15 cellular contexts compared by ENCODE assay signal in genomic region chr1:211247921-211248320, GRCh38. TPM values are rescaled to one million over a fixed set of nuclear protein-coding genes. Genes with fewer than 3 reads are reported as not detected.
DNase-seq lines count a peak whose midpoint lies in the region; ATAC-seq and TF ChIP-seq lines count a peak whose summit lies in the region.
"Had no signal": no experiment of that assay in that cellular context is flagged by ENCODE, and none has a peak within 500 bp of the region (broad histone marks: within the 10 kb centered on the region; RNA-seq: fewer than 3 reads in every experiment).

No MANE protein-coding gene starts in this region.

- no peaks in the 10 kb centered on the region for H3K36me3 ChIP-seq in HEK293 (ENCODE audit: control insufficient read depth in 2 of 2, insufficient read depth in 1 of 2, low read length in 2 of 2)
- no peaks in the 10 kb centered on the region for H3K36me3 ChIP-seq in endodermal cell (ENCODE audit: control insufficient read depth, insufficient read depth, low read length)
- H3K36me3 ChIP-seq in neuronal stem cell (replicated peaks in 1 of 2; ENCODE audit: control insufficient read depth in 2 of 2, insufficient read depth in 2 of 2, low read length in 2 of 2), result no peaks in the 10 kb centered on the region
- H3K36me3 ChIP-seq: right atrium auricular region, vagina had no signal

- no peak overlapping the region for H3K4me2 ChIP-seq in neuronal stem cell (ENCODE audit: insufficient read depth, low read length, poor library complexity, severe bottlenecking)

- no peak overlapping the region for H2BK5ac ChIP-seq in neuronal stem cell (ENCODE audit: low read length)

- H3K23ac ChIP-seq in neuronal stem cell (ENCODE audit: low read depth, low read length, poor library complexity), result no peak overlapping the region

- no peak overlapping the region for H3K9ac ChIP-seq in endodermal cell (ENCODE audit: extremely low read depth, low read length, poor library complexity, severe bottlenecking)
- H3K9ac ChIP-seq in neuronal stem cell (ENCODE audit: low read depth, low read length, poor library complexity), result no peak overlapping the region

- no peak overlapping the region for H3K4ac ChIP-seq in neuronal stem cell (ENCODE audit: low read length)

- H4K91ac ChIP-seq in neuronal stem cell (ENCODE audit: low read depth, low read length, poor library complexity), result no peak overlapping the region

- H3K9me3 ChIP-seq in HEK293 (ENCODE audit: control insufficient read depth, insufficient read depth, low read depth, low read length), result no peaks in the 10 kb centered on the region
- H3K9me3 ChIP-seq in endodermal cell (ENCODE audit: control insufficient read depth, low read length), result peaks cover 13% of the 10 kb centered on the region
- no peaks in the 10 kb centered on the region for H3K9me3 ChIP-seq in neuronal stem cell (replicated peaks in 1 of 2; ENCODE audit: control insufficient read depth in 2 of 2, insufficient read depth in 1 of 2, low read depth in 1 of 2, low read length in 2 of 2)
- H3K9me3 ChIP-seq: right atrium auricular region, vagina had no signal

- H2BK12ac ChIP-seq in neuronal stem cell (ENCODE audit: low read length), result no peak overlapping the region

- peaks cover 11% of the 10 kb centered on the region for H3K9me3 Mint-ChIP-seq in endodermal cell
- H3K9me3 Mint-ChIP-seq: activated naive CD8-positive, alpha-beta T cell treated with anti-CD3 and anti-CD28 coated beads for 36 hours; stimulated activated effector memory CD8-positive, alpha-beta T cell treated with anti-CD3 and anti-CD28 coated beads, Interleukin-12 subunit alpha, Interleukin-12 subunit beta, amount 100 ng/mL, for 72 hours had no signal

- H3K27me3 ChIP-seq in endodermal cell (ENCODE audit: control insufficient read depth, insufficient read depth, low read length, poor library complexity, severe bottlenecking) (no peaks in the 10 kb centered on the region), neuronal stem cell (ENCODE audit: control insufficient read depth in 3 of 3, insufficient read depth in 3 of 3, low read depth in 1 of 3, low read length in 3 of 3) (peaks cover 0 to 34% (median 0%) of the 10 kb centered on the region in 3 experiments)
- H3K27me3 ChIP-seq: right atrium auricular region, vagina had no signal

- no peak overlapping the region for H4K8ac ChIP-seq in neuronal stem cell (ENCODE audit: low read depth, low read length)

- H3K27ac ChIP-seq in HEK293 (ENCODE audit: extremely low read depth, low read depth, low read length), result no peak overlapping the region
- no peak overlapping the region for H3K27ac ChIP-seq in endodermal cell (ENCODE audit: low read depth, low read length)
- H3K27ac ChIP-seq in neuronal stem cell (replicated peaks; ENCODE audit: low read length), result peak overlapping the region; percentile 42
- H3K27ac ChIP-seq: right atrium auricular region, vagina had no signal

- H3K27ac Mint-ChIP-seq in endodermal cell, result peak overlapping the region; percentile 75
- H3K27ac Mint-ChIP-seq: activated naive CD8-positive, alpha-beta T cell treated with anti-CD3 and anti-CD28 coated beads for 36 hours; CD14-positive monocyte; stimulated activated effector memory CD8-positive, alpha-beta T cell treated with anti-CD3 and anti-CD28 coated beads, Interleukin-12 subunit alpha, Interleukin-12 subunit beta, amount 100 ng/mL, for 72 hours had no signal

- ATAC-seq in HG03354 (IDR thresholded peaks at IDR 0.05; ENCODE audit: poor library complexity, severe bottlenecking, unreplicated experiment) (no peak), HG02973 (IDR thresholded peaks at IDR 0.05; ENCODE audit: unreplicated experiment) (no peak)
- ATAC-seq: stimulated activated effector memory CD8-positive, alpha-beta T cell treated with anti-CD3 and anti-CD28 coated beads, Interleukin-12 subunit alpha, Interleukin-12 subunit beta, amount 100 ng/mL, for 72 hours had no signal

- no peak overlapping the region for H3K18ac ChIP-seq in neuronal stem cell (ENCODE audit: low read length)

- H3K4me1 ChIP-seq in HEK293 (ENCODE audit: control insufficient read depth, insufficient read depth, low read length) (no peaks in the 10 kb centered on the region), endodermal cell (ENCODE audit: control insufficient read depth, insufficient read depth, low read length) (peaks cover 4% of the 10 kb centered on the region), neuronal stem cell (ENCODE audit: control insufficient read depth in 2 of 2, insufficient read depth in 1 of 2, low read depth in 1 of 2, low read length in 2 of 2) (peaks cover 3% of the 10 kb centered on the region in 2 donors)
- H3K4me1 ChIP-seq: right atrium auricular region, vagina had no signal

- no peak overlapping the region for H3K14ac ChIP-seq in neuronal stem cell (ENCODE audit: low read length)

- no peak overlapping the region for H2BK15ac ChIP-seq in neuronal stem cell (ENCODE audit: low read length)

- peaks cover 24% of the 10 kb centered on the region for H3K4me1 Mint-ChIP-seq in endodermal cell
- H3K4me1 Mint-ChIP-seq: stimulated activated effector memory CD8-positive, alpha-beta T cell treated with anti-CD3 and anti-CD28 coated beads, Interleukin-12 subunit alpha, Interleukin-12 subunit beta, amount 100 ng/mL, for 72 hours had no signal

- DNase-seq in NCI-H2227 treated with DMSO at 0.1 percent for 48 hours (lab: John Stamatoyannopoulos, UW) (peak; percentile 48), endodermal cell (peak; percentile 47), neuronal stem cell (ENCODE audit: low spot score) (no peak), NCI-H2196 (lab: John Stamatoyannopoulos, UW; ENCODE audit: unreplicated experiment) (no peak)
- DNase-seq: activated naive CD8-positive, alpha-beta T cell treated with anti-CD3 and anti-CD28 coated beads for 36 hours; activated T-cell treated with anti-CD3 and anti-CD28 coated beads, Interleukin-2, amount 50 U/mL, for 1 hour; NCI-H1930; stimulated activated CD4-positive, alpha-beta T cell treated with anti-CD3 and anti-CD28 coated beads, Interleukin-4, amount 100 ng/mL, for 4 hours had no signal

- no peaks in the 10 kb centered on the region for H3K27me3 Mint-ChIP-seq in endodermal cell (ENCODE audit: insufficient read depth)
- H3K27me3 Mint-ChIP-seq: activated naive CD8-positive, alpha-beta T cell treated with anti-CD3 and anti-CD28 coated beads for 36 hours had no signal

- peak overlapping the region; percentile 65 for H2AFZ ChIP-seq in neuronal stem cell (ENCODE audit: low read length)

- 14 to 17% methylated on average over 1 of the region's 1 CpG for WGBS in endodermal cell (ENCODE audit: insufficient coverage in 1 of 2, insufficient read length in 1 of 2), 2 experiments
- WGBS in neuronal stem cell (ENCODE audit: extremely low coverage in 2 of 2, insufficient read length in 2 of 2, insufficient replicate concordance in 1 of 2), 2 donors, result no CpG with 5 or more reads among the region's 1 CpG

- no peak overlapping the region for H3K4me3 ChIP-seq in HEK293 (ENCODE audit: low read depth, low read length)
- H3K4me3 ChIP-seq in endodermal cell (ENCODE audit: low read length), result no peak overlapping the region
- no peak overlapping the region for H3K4me3 ChIP-seq in neuronal stem cell (ENCODE audit: low read length in 2 of 2)
- H3K4me3 ChIP-seq: right atrium auricular region, vagina had no signal

- no peak for TF ChIP-seq CTCF in HEK293 (tag by site-specific recombination; IDR thresholded peaks at IDR 0.05)
- no peak for TF ChIP-seq CTCF in endodermal cell (conservative IDR thresholded peaks at IDR 0.05)

- H2AK5ac ChIP-seq in neuronal stem cell (ENCODE audit: low read depth, low read length), result no peak overlapping the region

- POLR2A ChIA-PET in HEK293 (lab: Yijun Ruan, JAX), result no interaction called here

- no peaks in the 10 kb centered on the region for H3K36me3 Mint-ChIP-seq in endodermal cell (ENCODE audit: low read depth)
- H3K36me3 Mint-ChIP-seq: activated naive CD8-positive, alpha-beta T cell treated with anti-CD3 and anti-CD28 coated beads for 36 hours; CD14-positive monocyte; stimulated activated effector memory CD8-positive, alpha-beta T cell treated with anti-CD3 and anti-CD28 coated beads, Interleukin-12 subunit alpha, Interleukin-12 subunit beta, amount 100 ng/mL, for 72 hours had no signal

- CTCF ChIA-PET in HEK293 (lab: Yijun Ruan, JAX), result no interaction called here

- no peaks in the 10 kb centered on the region for H3K79me1 ChIP-seq in neuronal stem cell (ENCODE audit: low read depth, low read length)

- no peak overlapping the region for H3K4me3 Mint-ChIP-seq in endodermal cell
- H3K4me3 Mint-ChIP-seq: activated naive CD8-positive, alpha-beta T cell treated with anti-CD3 and anti-CD28 coated beads for 36 hours; CD14-positive monocyte; stimulated activated effector memory CD8-positive, alpha-beta T cell treated with anti-CD3 and anti-CD28 coated beads, Interleukin-12 subunit alpha, Interleukin-12 subunit beta, amount 100 ng/mL, for 72 hours had no signal

- H2BK120ac ChIP-seq in neuronal stem cell (ENCODE audit: low read depth, low read length), result no peak overlapping the region

TF ChIP-seq in HEK293, 187 proteins besides CTCF, POLR2A, EP300 and RAD21 (continues in another document):
- no peak for TF ChIP-seq ZNF658 (tag by site-specific recombination; IDR thresholded peaks at IDR 0.05)

RNA-seq across cellular contexts. Expression of gene RCOR3, which starts 11.2 kb away (rescaled TPM):
- total RNA-seq in endodermal cell, result 100 to 1,000 TPM; 133 to 134 TPM
- polyA plus RNA-seq in endodermal cell (2013, experiment 1 of 2), result 48.1 TPM
- polyA plus RNA-seq in endodermal cell (2013, experiment 2 of 2), result 41.5 TPM
- polyA plus RNA-seq in neuronal stem cell (2013, experiment 1 of 2), result 26.0 TPM
- polyA plus RNA-seq in neuronal stem cell (2013, experiment 2 of 2), result 26.8 TPM

Comparison
In these comparisons a context has a peak if more than half of its experiments do, and no peak if none do; other contexts are left out.
1. DNase-seq: peak in NCI-H2227 treated with DMSO at 0.1 percent for 48 hours (single experiment) and endodermal cell (single experiment); none in neuronal stem cell (single experiment) and NCI-H2196 (single experiment).